ENCODE assay signal across 16 cellular contexts in genomic region chr5:134792287-134792686, GRCh38. TPM values are rescaled to one million over a fixed set of nuclear protein-coding genes. Genes with fewer than 3 reads are reported as not detected.
DNase-seq lines count a peak whose midpoint lies in the region; ATAC-seq and TF ChIP-seq lines count a peak whose summit lies in the region.
"Had no signal": no experiment of that assay in that cellular context is flagged by ENCODE, and none has a peak within 500 bp of the region (broad histone marks: within the 10 kb centered on the region; RNA-seq: fewer than 3 reads in every experiment).

No MANE protein-coding gene starts in this region.

- H3K9me3 Mint-ChIP-seq in activated naive CD4-positive, alpha-beta T cell treated with anti-CD3 and anti-CD28 coated beads, Interleukin-2, amount 50 U/mL, for 24 hours = no peaks in the 10 kb centered on the region
- no peaks in the 10 kb centered on the region for H3K9me3 Mint-ChIP-seq in effector memory CD8-positive, alpha-beta T cell
- no peaks in the 10 kb centered on the region for H3K9me3 Mint-ChIP-seq in stimulated activated effector memory CD8-positive, alpha-beta T cell treated with anti-CD3 and anti-CD28 coated beads, Interleukin-12 subunit alpha, Interleukin-12 subunit beta, amount 100 ng/mL, for 72 hours
- H3K9me3 Mint-ChIP-seq in MCF 10A (ENCODE audit: unreplicated experiment) = no peaks in the 10 kb centered on the region
- H3K9me3 Mint-ChIP-seq: CD8-positive, alpha-beta T cell had no signal

- DNase-seq in activated naive CD4-positive, alpha-beta T cell treated with Interleukin-2 at 50 U/mL for 16 hours = no peak
- peak; percentile 91 for DNase-seq in Jurkat, Clone E6-1 (ENCODE audit: low read depth, low spot score)
- no peak for DNase-seq in effector memory CD8-positive, alpha-beta T cell
- DNase-seq in stimulated activated effector memory CD8-positive, alpha-beta T cell treated with anti-CD3 and anti-CD28 coated beads, Interleukin-12 subunit alpha, Interleukin-12 subunit beta, amount 100 ng/mL, for 72 hours (ENCODE audit: low spot score in 2 of 2) = no peak
- DNase-seq in NCI-H446 treated with DMSO at 0.1 percent for 48 hours (lab: John Stamatoyannopoulos, UW) (no peak), MCF 10A (ENCODE audit: unreplicated experiment) (no peak)
- DNase-seq: Calu3; CD8-positive, alpha-beta T cell; DMS79 treated with DMSO at 0.1 percent for 48 hours; EL; GOT3; H7 had no signal

- H3K36me3 Mint-ChIP-seq in activated naive CD4-positive, alpha-beta T cell treated with anti-CD3 and anti-CD28 coated beads, Interleukin-2, amount 50 U/mL, for 24 hours = peaks cover 16% of the 10 kb centered on the region
- H3K36me3 Mint-ChIP-seq in effector memory CD8-positive, alpha-beta T cell (ENCODE audit: insufficient read depth) = peaks cover 83% of the 10 kb centered on the region
- H3K36me3 Mint-ChIP-seq in stimulated activated effector memory CD8-positive, alpha-beta T cell treated with anti-CD3 and anti-CD28 coated beads, Interleukin-12 subunit alpha, Interleukin-12 subunit beta, amount 100 ng/mL, for 72 hours = peaks cover 100% of the 10 kb centered on the region
- H3K36me3 Mint-ChIP-seq in MCF 10A (ENCODE audit: insufficient read depth, unreplicated experiment) = peaks cover 93% of the 10 kb centered on the region

- no peaks in the 10 kb centered on the region for H3K27me3 Mint-ChIP-seq in activated naive CD4-positive, alpha-beta T cell treated with anti-CD3 and anti-CD28 coated beads, Interleukin-2, amount 50 U/mL, for 24 hours
- H3K27me3 Mint-ChIP-seq in effector memory CD8-positive, alpha-beta T cell = no peaks in the 10 kb centered on the region
- H3K27me3 Mint-ChIP-seq in MCF 10A (ENCODE audit: insufficient read depth, unreplicated experiment) = no peaks in the 10 kb centered on the region
- H3K27me3 Mint-ChIP-seq: B cell had no signal

- H3K4me3 ChIP-seq in Jurkat, Clone E6-1 (ENCODE audit: low read length) = no peak overlapping the region
- H3K4me3 ChIP-seq: BLaER1 treated with 17β-estradiol and CSF1 and Interleukin-3, amounts not matched to agents 10 nM and 100 nM; GM12878 had no signal

- BruUV-seq in MCF 10A (replicated peaks; lab: Mats Ljungman, UMichigan) = no TSS peak

- POLR2A ChIA-PET in MCF 10A (lab: Yijun Ruan, JAX) = interaction anchor here (1.0 kb wide), 1 partner anchor 34 kb away, joined by 4 read pairs; the partner anchor contains the start of gene DDX46

- intact Hi-C loops in MCF 10A (cut with micrococcal nuclease) = no loop called here

- TF ChIP-seq CTCF in MCF 10A (IDR thresholded peaks at IDR 0.05; ENCODE audit: unreplicated experiment) = no peak

- no peak overlapping the region for H3K4me3 Mint-ChIP-seq in activated naive CD4-positive, alpha-beta T cell treated with anti-CD3 and anti-CD28 coated beads, Interleukin-2, amount 50 U/mL, for 24 hours
- no peak overlapping the region for H3K4me3 Mint-ChIP-seq in effector memory CD8-positive, alpha-beta T cell
- no peak overlapping the region for H3K4me3 Mint-ChIP-seq in stimulated activated effector memory CD8-positive, alpha-beta T cell treated with anti-CD3 and anti-CD28 coated beads, Interleukin-12 subunit alpha, Interleukin-12 subunit beta, amount 100 ng/mL, for 72 hours
- H3K4me3 Mint-ChIP-seq in MCF 10A (ENCODE audit: unreplicated experiment) = no peak overlapping the region
- H3K4me3 Mint-ChIP-seq: B cell; CD8-positive, alpha-beta T cell had no signal

- H3K4me1 Mint-ChIP-seq in activated naive CD4-positive, alpha-beta T cell treated with anti-CD3 and anti-CD28 coated beads, Interleukin-2, amount 50 U/mL, for 24 hours = no peaks in the 10 kb centered on the region
- H3K4me1 Mint-ChIP-seq in effector memory CD8-positive, alpha-beta T cell (ENCODE audit: low read depth in 2 of 2) = no peaks in the 10 kb centered on the region
- H3K4me1 Mint-ChIP-seq in stimulated activated effector memory CD8-positive, alpha-beta T cell treated with anti-CD3 and anti-CD28 coated beads, Interleukin-12 subunit alpha, Interleukin-12 subunit beta, amount 100 ng/mL, for 72 hours = no peaks in the 10 kb centered on the region
- H3K4me1 Mint-ChIP-seq in MCF 10A (ENCODE audit: insufficient read depth, unreplicated experiment) = no peaks in the 10 kb centered on the region
- H3K4me1 Mint-ChIP-seq: B cell had no signal

- ATAC-seq in effector memory CD8-positive, alpha-beta T cell (replicated peaks) = no peak
- ATAC-seq in stimulated activated effector memory CD8-positive, alpha-beta T cell treated with anti-CD3 and anti-CD28 coated beads, Interleukin-12 subunit alpha, Interleukin-12 subunit beta, amount 100 ng/mL, for 72 hours = no peak
- ATAC-seq: CD8-positive, alpha-beta T cell; GM12878 had no signal

- peak overlapping the region; percentile 32 for H3K27ac Mint-ChIP-seq in activated naive CD4-positive, alpha-beta T cell treated with anti-CD3 and anti-CD28 coated beads, Interleukin-2, amount 50 U/mL, for 24 hours
- H3K27ac Mint-ChIP-seq in effector memory CD8-positive, alpha-beta T cell = peak overlapping the region; percentile 46 to 62
- peak overlapping the region; percentile 68 for H3K27ac Mint-ChIP-seq in stimulated activated effector memory CD8-positive, alpha-beta T cell treated with anti-CD3 and anti-CD28 coated beads, Interleukin-12 subunit alpha, Interleukin-12 subunit beta, amount 100 ng/mL, for 72 hours
- H3K27ac Mint-ChIP-seq in MCF 10A (ENCODE audit: low read depth, unreplicated experiment) = no peak overlapping the region
- H3K27ac Mint-ChIP-seq: B cell; CD8-positive, alpha-beta T cell had no signal

- CTCF ChIA-PET in MCF 10A (lab: Yijun Ruan, JAX) = interaction anchor here (1.2 to 1.7 kb wide), 2 partner anchors 11 to 34 kb away, joined by 3 to 4 read pairs; partner anchors contain the start of gene DDX46

RNA-seq across cellular contexts. Expression of gene DDX46, which starts 33.7 kb away (rescaled TPM):
- 82.1 TPM for polyA plus RNA-seq in Jurkat, Clone E6-1 (2012; ENCODE audit: insufficient read depth, insufficient read length)
- 57.7 and 77.0 TPM in 2 replicates for total RNA-seq in MCF 10A (2022)

RNA-seq across cellular contexts. Expression of gene C5orf24, which starts 53.5 kb away (rescaled TPM):
- 53.3 TPM for polyA plus RNA-seq in Jurkat, Clone E6-1 (2012; ENCODE audit: insufficient read depth, insufficient read length)
- total RNA-seq in MCF 10A (2022) = 61.4 and 66.0 TPM in 2 replicates

RNA-seq across cellular contexts. Expression of gene CAMLG, which starts 53.9 kb away (rescaled TPM):
- polyA plus RNA-seq in Jurkat, Clone E6-1 (2012; ENCODE audit: insufficient read depth, insufficient read length) = 35.3 TPM
- 38.3 and 41.8 TPM in 2 replicates for total RNA-seq in MCF 10A (2022)
